12 cellular contexts compared by ENCODE assay signal in the genomic region with DNA sequence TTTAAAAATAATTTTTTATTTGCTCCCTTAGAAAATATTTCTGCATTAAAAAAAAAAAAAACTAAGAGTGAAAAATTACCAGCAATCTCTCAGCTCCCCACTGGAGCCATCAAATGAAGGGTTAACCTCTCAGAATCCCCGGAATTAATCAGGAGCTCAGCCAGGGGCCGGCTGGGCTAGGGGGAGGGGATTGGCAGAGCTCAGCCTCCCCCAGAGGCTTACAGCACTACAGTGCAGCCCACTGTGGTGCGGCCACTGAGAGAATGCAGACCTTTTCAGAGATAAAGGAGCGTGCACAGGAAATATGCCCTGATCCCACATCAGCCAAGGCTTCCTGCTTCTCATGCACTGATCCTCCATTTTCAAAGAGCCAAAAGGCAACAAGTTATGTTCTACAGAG.
DNase-seq lines count a peak whose midpoint lies in the region; ATAC-seq and TF ChIP-seq lines count a peak whose summit lies in the region.
"Had no signal": no experiment of that assay in that cellular context is flagged by ENCODE, and none has a peak within 500 bp of the region (broad histone marks: within the 10 kb centered on the region; RNA-seq: fewer than 3 reads in every experiment).

No MANE protein-coding gene starts in this region.

- DNase-seq in UCSD-AML1 (lab: John Stamatoyannopoulos, UW; ENCODE audit: unreplicated experiment) (peak; percentile 10), heart left ventricle (peak; percentile 23 to 67 (median 34)), neuronal stem cell (ENCODE audit: low spot score) (peak; percentile 45), NCI-H1048 (lab: John Stamatoyannopoulos, UW) (no peak), HUDEP-2 (lab: John Stamatoyannopoulos, UW; ENCODE audit: unreplicated experiment in 76 of 76) (no peak)
- no peak for DNase-seq in activated T-cell treated with anti-CD3 and anti-CD28 coated beads, Interleukin-2, amount 50 U/mL, for 1 hour
- DNase-seq in NK-92 treated with Interleukin-12 subunit alpha and Interleukin-12 subunit beta, amount 100 ng/mL, for 24 hours (lab: John Stamatoyannopoulos, UW): no peak
- DNase-seq: activated CD8-positive, alpha-beta memory T cell treated with anti-CD3 and anti-CD28 coated beads, Interleukin-2, amount 50 U/mL, for 48 hours; CD4-positive, alpha-beta memory T cell; NCI-H1105; NCI-H748 treated with DMSO at 0.1 percent for 48 hours had no signal

- no peak overlapping the region for H4K91ac ChIP-seq in neuronal stem cell (ENCODE audit: low read depth, low read length, poor library complexity)

- no peak overlapping the region for H2AK5ac ChIP-seq in neuronal stem cell (ENCODE audit: low read depth, low read length)

- H2BK15ac ChIP-seq in neuronal stem cell (ENCODE audit: low read length): no peak overlapping the region

- TF ChIP-seq CTCF in HEK293 (tag by site-specific recombination; IDR thresholded peaks at IDR 0.05): no peak
- no peak for TF ChIP-seq CTCF in heart left ventricle (IDR thresholded peaks at IDR 0.05)

- no peak overlapping the region for H3K14ac ChIP-seq in neuronal stem cell (ENCODE audit: low read length)

- H3K18ac ChIP-seq in neuronal stem cell (ENCODE audit: low read length): no peak overlapping the region

- CTCF ChIA-PET in HEK293 (lab: Yijun Ruan, JAX): interaction anchor here (1.8 kb wide), 1 partner anchor 9 kb away, joined by 4 read pairs; no protein-coding TSS in a partner anchor

- H3K27me3 ChIP-seq in heart left ventricle (peaks cover 0 to 4% (median 0%) of the 10 kb centered on the region in 9 donors), neuronal stem cell (ENCODE audit: control insufficient read depth in 3 of 3, insufficient read depth in 3 of 3, low read depth in 1 of 3, low read length in 3 of 3) (no peaks in the 10 kb centered on the region)

- no peak overlapping the region for H2BK120ac ChIP-seq in neuronal stem cell (ENCODE audit: low read depth, low read length)

- H3K9ac ChIP-seq in neuronal stem cell (ENCODE audit: low read depth, low read length, poor library complexity): no peak overlapping the region

- H4K8ac ChIP-seq in neuronal stem cell (ENCODE audit: low read depth, low read length): no peak overlapping the region

- no peak overlapping the region for H2BK5ac ChIP-seq in neuronal stem cell (ENCODE audit: low read length)

- H3K36me3 ChIP-seq in HEK293 (ENCODE audit: control insufficient read depth in 2 of 2, insufficient read depth in 1 of 2, low read length in 2 of 2) (no peaks in the 10 kb centered on the region), heart left ventricle (no peaks in the 10 kb centered on the region), neuronal stem cell (replicated peaks in 1 of 2; ENCODE audit: control insufficient read depth in 2 of 2, insufficient read depth in 2 of 2, low read length in 2 of 2) (peaks cover 0 to 6% of the 10 kb centered on the region in 2 donors)

- no peaks in the 10 kb centered on the region for H3K79me1 ChIP-seq in neuronal stem cell (ENCODE audit: low read depth, low read length)

- no peak overlapping the region for H2BK12ac ChIP-seq in neuronal stem cell (ENCODE audit: low read length)

- POLR2A ChIA-PET in HEK293 (lab: Yijun Ruan, JAX): interaction anchor here (0.5 kb wide), 1 partner anchor 11 kb away, joined by 5 read pairs; no protein-coding TSS in a partner anchor

- H3K4me2 ChIP-seq in neuronal stem cell (ENCODE audit: insufficient read depth, low read length, poor library complexity, severe bottlenecking): no peak overlapping the region

- H2AFZ ChIP-seq in neuronal stem cell (ENCODE audit: low read length): peak overlapping the region; percentile 21

- ATAC-seq in heart left ventricle: peak in 3 of 4 donors; percentile 51 to 66 (median 55)

- no peak overlapping the region for H3K4ac ChIP-seq in neuronal stem cell (ENCODE audit: low read length)

- WGBS in heart left ventricle, 4 donors: 3 to 8% (median 5%) methylated on average over 4 of the region's 4 CpGs
- WGBS in neuronal stem cell (ENCODE audit: extremely low coverage in 2 of 2, insufficient read length in 2 of 2, insufficient replicate concordance in 1 of 2), 2 donors: no CpG with 5 or more reads among the region's 4 CpGs

- H3K4me3 ChIP-seq in HEK293 (ENCODE audit: low read depth, low read length) (no peak overlapping the region), heart left ventricle (no peak overlapping the region), neuronal stem cell (ENCODE audit: low read length in 2 of 2) (no peak overlapping the region)

- TF ChIP-seq POLR2A in heart left ventricle (IDR thresholded peaks at IDR 0.05): no peak

- no peak overlapping the region for H3K23ac ChIP-seq in neuronal stem cell (ENCODE audit: low read depth, low read length, poor library complexity)

- H3K27ac ChIP-seq in HEK293 (ENCODE audit: extremely low read depth, low read depth, low read length): no peak overlapping the region
- no peak overlapping the region for H3K27ac ChIP-seq in heart left ventricle
- H3K27ac ChIP-seq in neuronal stem cell (replicated peaks; ENCODE audit: low read length): peak overlapping the region; percentile 79

- H3K4me1 ChIP-seq in HEK293 (ENCODE audit: control insufficient read depth, insufficient read depth, low read length): peaks cover 9% of the 10 kb centered on the region
- peaks cover 0 to 37% (median 12%) of the 10 kb centered on the region in 12 donors for H3K4me1 ChIP-seq in heart left ventricle
- H3K4me1 ChIP-seq in neuronal stem cell (ENCODE audit: control insufficient read depth in 2 of 2, insufficient read depth in 1 of 2, low read depth in 1 of 2, low read length in 2 of 2): peaks cover 19 to 26% of the 10 kb centered on the region in 2 donors

- H3K9me3 ChIP-seq in HEK293 (ENCODE audit: control insufficient read depth, insufficient read depth, low read depth, low read length): no peaks in the 10 kb centered on the region
- H3K9me3 ChIP-seq in heart left ventricle: no peaks in the 10 kb centered on the region
- no peaks in the 10 kb centered on the region for H3K9me3 ChIP-seq in neuronal stem cell (replicated peaks in 1 of 2; ENCODE audit: control insufficient read depth in 2 of 2, insufficient read depth in 1 of 2, low read depth in 1 of 2, low read length in 2 of 2)

- intact Hi-C loops in heart left ventricle (cut with DNase I): no loop called here

TF ChIP-seq in HEK293, 187 proteins besides CTCF, POLR2A, EP300 and RAD21:
- TF ChIP-seq, protein P1, sequence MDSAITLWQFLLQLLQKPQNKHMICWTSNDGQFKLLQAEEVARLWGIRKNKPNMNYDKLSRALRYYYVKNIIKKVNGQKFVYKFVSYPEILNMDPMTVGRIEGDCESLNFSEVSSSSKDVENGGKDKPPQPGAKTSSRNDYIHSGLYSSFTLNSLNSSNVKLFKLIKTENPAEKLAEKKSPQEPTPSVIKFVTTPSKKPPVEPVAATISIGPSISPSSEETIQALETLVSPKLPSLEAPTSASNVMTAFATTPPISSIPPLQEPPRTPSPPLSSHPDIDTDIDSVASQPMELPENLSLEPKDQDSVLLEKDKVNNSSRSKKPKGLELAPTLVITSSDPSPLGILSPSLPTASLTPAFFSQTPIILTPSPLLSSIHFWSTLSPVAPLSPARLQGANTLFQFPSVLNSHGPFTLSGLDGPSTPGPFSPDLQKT (IDR thresholded peaks at IDR 0.05; ENCODE audit: borderline replicate concordance, low read depth, low read length): no peak
- TF ChIP-seq ZIC2 (tag by site-specific recombination; IDR thresholded peaks at IDR 0.05): peak; percentile 71
- TF ChIP-seq SCRT2 (tag by site-specific recombination; IDR thresholded peaks at IDR 0.05): 0 out of 2 replicates have a peak, but pooled peaks have one; percentile 17
TF ChIP-seq in HEK293: peak in this region for 2.

Comparison
In these comparisons a context has a peak if more than half of its experiments do, and no peak if none do; other contexts are left out.
1. DNase-seq: peak in UCSD-AML1 (single experiment), heart left ventricle (5 of 5) and neuronal stem cell (single experiment); none in NCI-H1048 (single experiment), activated T-cell treated with anti-CD3 and anti-CD28 coated beads, Interleukin-2, amount 50 U/mL, for 1 hour (single experiment), HUDEP-2 (0 of 76) and NK-92 treated with Interleukin-12 subunit alpha and Interleukin-12 subunit beta, amount 100 ng/mL, for 24 hours (single experiment).